Comparison of ENCODE assay signal across 21 cellular contexts in genomic region chr10:44773565-44773964, GRCh38.
"Had no signal": no experiment of that assay in that cellular context is flagged by ENCODE, and none has a peak within 500 bp of the region (broad histone marks: within the 10 kb centered on the region; RNA-seq: fewer than 3 reads in every experiment).

No MANE protein-coding gene starts in this region.

- H3K9me3 ChIP-seq: left ventricle myocardium inferior, ovary, right atrium auricular region, right lobe of liver, tibial nerve, vagina had no signal

- H3K4me3 ChIP-seq: left ventricle myocardium inferior, lung, neural progenitor cell, ovary, right atrium auricular region, right lobe of liver, smooth muscle cell, tibial nerve, vagina had no signal

- H3K27me3 ChIP-seq: neural progenitor cell, ovary, right atrium auricular region, right lobe of liver, tibial nerve, vagina had no signal

- DNase-seq: hippocampal formation; left colon; left ventricle myocardium inferior; mesendoderm; naive B cell; natural killer cell; nephron progenitor cell; ovary; right lobe of liver; stimulated activated CD4-positive, alpha-beta T cell treated with anti-CD3 and anti-CD28 coated beads, Interleukin-1b, Interleukin-23, amount 100 ng/mL, for 48 hours; stimulated activated CD4-positive, alpha-beta T cell treated with anti-CD3 and anti-CD28 coated beads, Interleukin-2, amount 100 ng/mL, for 48 hours; stimulated activated CD4-positive, alpha-beta T cell treated with anti-CD3 and anti-CD28 coated beads, Interleukin-4, amount 100 ng/mL, for 4 hours; stimulated activated CD8-positive, alpha-beta memory T cell treated with anti-CD3 and anti-CD28 coated beads, Interleukin-4, amount 100 ng/mL, for 48 hours; stimulated activated naive B cell treated with anti-CD40 and anti-IgM and Interleukin-4, amounts not matched to agents 10 μg/mL and 1 μg/mL and 100 μg/mL, for 72 hours; substantia nigra had no signal

- H2AFZ ChIP-seq: neural progenitor cell had no signal

- H3K4me2 ChIP-seq: neural progenitor cell, smooth muscle cell had no signal

- H3K36me3 ChIP-seq: left ventricle myocardium inferior, neural progenitor cell, ovary, right atrium auricular region, right lobe of liver, tibial nerve, vagina had no signal

- H3K27ac ChIP-seq: left ventricle myocardium inferior, neural progenitor cell, ovary, right atrium auricular region, right lobe of liver, tibial nerve had no signal

- H3K4me1 ChIP-seq: right atrium auricular region, right lobe of liver, tibial nerve had no signal

- ATAC-seq: left colon; natural killer cell; stimulated activated naive B cell treated with anti-CD40 and anti-IgM and Interleukin-4, amounts not matched to agents 10 μg/mL and 1 μg/mL and 100 μg/mL, for 72 hours had no signal

- H3K9ac ChIP-seq: neural progenitor cell had no signal
